1 cellular context compared by ENCODE assay signal in genomic region chr2:161237397-161238263, GRCh38.
TF ChIP-seq lines count a peak whose summit lies in the region.

No MANE protein-coding gene starts in this region.

TF ChIP-seq in HEK293, 187 proteins besides CTCF, POLR2A, EP300 and RAD21 (continued from another document and continues in another):
- TF ChIP-seq, protein P1, sequence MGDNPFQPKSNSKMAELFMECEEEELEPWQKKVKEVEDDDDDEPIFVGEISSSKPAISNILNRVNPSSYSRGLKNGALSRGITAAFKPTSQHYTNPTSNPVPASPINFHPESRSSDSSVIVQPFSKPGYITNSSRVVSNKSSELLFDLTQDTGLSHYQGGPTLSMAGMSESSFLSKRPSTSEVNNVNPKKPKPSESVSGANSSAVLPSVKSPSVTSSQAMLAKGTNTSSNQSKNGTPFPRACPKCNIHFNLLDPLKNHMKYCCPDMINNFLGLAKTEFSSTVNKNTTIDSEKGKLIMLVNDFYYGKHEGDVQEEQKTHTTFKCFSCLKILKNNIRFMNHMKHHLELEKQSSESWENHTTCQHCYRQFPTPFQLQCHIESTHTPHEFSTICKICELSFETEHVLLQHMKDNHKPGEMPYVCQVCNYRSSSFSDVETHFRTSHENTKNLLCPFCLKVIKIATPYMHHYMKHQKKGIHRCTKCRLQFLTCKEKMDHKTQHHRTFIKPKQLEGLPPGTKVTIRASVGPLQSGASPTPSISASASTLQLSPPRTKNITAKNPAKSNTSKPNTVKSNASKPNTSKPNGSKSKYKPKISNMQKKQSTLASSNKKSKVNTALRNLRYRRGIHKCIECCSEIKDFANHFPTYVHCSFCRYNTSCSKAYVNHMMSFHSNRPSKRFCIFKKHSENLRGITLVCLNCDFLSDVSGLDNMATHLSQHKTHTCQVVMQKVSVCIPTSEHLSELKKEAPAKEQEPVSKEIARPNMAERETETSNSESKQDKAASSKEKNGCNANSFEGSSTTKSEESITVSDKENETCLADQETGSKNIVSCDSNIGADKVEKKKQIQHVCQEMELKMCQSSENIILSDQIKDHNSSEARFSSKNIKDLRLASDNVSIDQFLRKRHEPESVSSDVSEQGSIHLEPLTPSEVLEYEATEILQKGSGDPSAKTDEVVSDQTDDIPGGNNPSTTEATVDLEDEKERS (tag by site-specific recombination; IDR thresholded peaks at IDR 0.05), result no peak
- TF ChIP-seq ZNF664 (tag by site-specific recombination; IDR thresholded peaks at IDR 0.05) (no peak), ZNF830 (tag by site-specific recombination; IDR thresholded peaks at IDR 0.05; ENCODE audit: low read depth) (no peak), ZNF768 (tag by site-specific recombination; IDR thresholded peaks at IDR 0.05) (no peak), ZBTB17 (tag by site-specific recombination; IDR thresholded peaks at IDR 0.05) (peak; percentile 64), ZNF544 (tag by site-specific recombination; IDR thresholded peaks at IDR 0.05) (no peak), ZNF157 (tag by site-specific recombination; IDR thresholded peaks at IDR 0.05) (no peak), ZNF16 (tag by site-specific recombination; IDR thresholded peaks at IDR 0.05; ENCODE audit: low read depth) (no peak), ZNF174 (tag by site-specific recombination; IDR thresholded peaks at IDR 0.05) (no peak), GLI2 (tag by site-specific recombination; IDR thresholded peaks at IDR 0.05; ENCODE audit: borderline replicate concordance, low read depth) (no peak), KLF1 (tag by site-specific recombination; IDR thresholded peaks at IDR 0.05) (no peak), ZNF692 (tag by site-specific recombination; IDR thresholded peaks at IDR 0.05) (no peak), ZFP41 (tag by site-specific recombination; IDR thresholded peaks at IDR 0.05; ENCODE audit: borderline replicate concordance) (no peak), SP3 (tag by site-specific recombination; IDR thresholded peaks at IDR 0.05) (peak; percentile 29; the same call in 1 of the 2 replicates), PRDM10 (tag by site-specific recombination; IDR thresholded peaks at IDR 0.05) (peak; percentile 97), RBAK (tag by site-specific recombination; IDR thresholded peaks at IDR 0.05) (no peak), ZNF76 (tag by site-specific recombination; IDR thresholded peaks at IDR 0.05; ENCODE audit: borderline replicate concordance, low read depth) (no peak), ZBTB48 (tag by site-specific recombination; IDR thresholded peaks at IDR 0.05) (no peak), ZNF473 (tag by site-specific recombination; IDR thresholded peaks at IDR 0.05) (no peak), ZNF48 (tag by site-specific recombination; IDR thresholded peaks at IDR 0.05) (no peak), ZNF837 (tag by site-specific recombination; IDR thresholded peaks at IDR 0.05) (no peak), ZNF366 (tag by site-specific recombination; conservative IDR thresholded peaks at IDR 0.05) (no peak), ZNF341 (tag by site-specific recombination; IDR thresholded peaks at IDR 0.05; ENCODE audit: low read depth) (peak; percentile 11; the same call in 1 of the 2 replicates), ZNF660 (tag by site-specific recombination; IDR thresholded peaks at IDR 0.05) (no peak), IKZF3 (tag by site-specific recombination; IDR thresholded peaks at IDR 0.05) (no peak), ZIC2 (tag by site-specific recombination; IDR thresholded peaks at IDR 0.05) (peak; percentile 33; the same call in 1 of the 2 replicates), BCL11B (tag by site-specific recombination; IDR thresholded peaks at IDR 0.05; ENCODE audit: low read depth) (no peak), ZNF600 (tag by site-specific recombination; IDR thresholded peaks at IDR 0.05) (peak; percentile 57; the same call in 1 of the 2 replicates), ZNF571 (tag by site-specific recombination; IDR thresholded peaks at IDR 0.05) (no peak), ZNF610 (tag by site-specific recombination; IDR thresholded peaks at IDR 0.05; ENCODE audit: borderline replicate concordance) (no peak), ZNF354C (tag by site-specific recombination; IDR thresholded peaks at IDR 0.05; ENCODE audit: borderline replicate concordance, low read depth) (no peak), ZNF654 (tag by site-specific recombination; IDR thresholded peaks at IDR 0.05; ENCODE audit: low read depth) (no peak), ZNF223 (tag by site-specific recombination; IDR thresholded peaks at IDR 0.05) (peak; percentile 88), GLIS1 (tag by site-specific recombination; IDR thresholded peaks at IDR 0.05) (peak; percentile 78), ZNF585B (tag by site-specific recombination; IDR thresholded peaks at IDR 0.05) (no peak), BCL11A (tag by site-specific recombination; IDR thresholded peaks at IDR 0.05; ENCODE audit: low read depth) (no peak), ZSCAN23 (tag by site-specific recombination; IDR thresholded peaks at IDR 0.05) (no peak), EGR2 (tag by site-specific recombination; IDR thresholded peaks at IDR 0.05; ENCODE audit: low read depth) (peak; percentile 59), ZNF791 (tag by site-specific recombination; IDR thresholded peaks at IDR 0.05) (no peak)
- TF ChIP-seq, protein P2, sequence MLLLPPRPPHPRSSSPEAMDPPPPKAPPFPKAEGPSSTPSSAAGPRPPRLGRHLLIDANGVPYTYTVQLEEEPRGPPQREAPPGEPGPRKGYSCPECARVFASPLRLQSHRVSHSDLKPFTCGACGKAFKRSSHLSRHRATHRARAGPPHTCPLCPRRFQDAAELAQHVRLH (tag by site-specific recombination; IDR thresholded peaks at IDR 0.05), result no peak
- TF ChIP-seq, protein P3, sequence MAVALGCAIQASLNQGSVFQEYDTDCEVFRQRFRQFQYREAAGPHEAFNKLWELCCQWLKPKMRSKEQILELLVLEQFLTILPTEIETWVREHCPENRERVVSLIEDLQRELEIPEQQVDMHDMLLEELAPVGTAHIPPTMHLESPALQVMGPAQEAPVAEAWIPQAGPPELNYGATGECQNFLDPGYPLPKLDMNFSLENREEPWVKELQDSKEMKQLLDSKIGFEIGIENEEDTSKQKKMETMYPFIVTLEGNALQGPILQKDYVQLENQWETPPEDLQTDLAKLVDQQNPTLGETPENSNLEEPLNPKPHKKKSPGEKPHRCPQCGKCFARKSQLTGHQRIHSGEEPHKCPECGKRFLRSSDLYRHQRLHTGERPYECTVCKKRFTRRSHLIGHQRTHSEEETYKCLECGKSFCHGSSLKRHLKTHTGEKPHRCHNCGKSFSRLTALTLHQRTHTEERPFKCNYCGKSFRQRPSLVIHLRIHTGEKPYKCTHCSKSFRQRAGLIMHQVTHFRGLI (tag by site-specific recombination; IDR thresholded peaks at IDR 0.05), result peak; percentile 94
- TF ChIP-seq, protein P4, sequence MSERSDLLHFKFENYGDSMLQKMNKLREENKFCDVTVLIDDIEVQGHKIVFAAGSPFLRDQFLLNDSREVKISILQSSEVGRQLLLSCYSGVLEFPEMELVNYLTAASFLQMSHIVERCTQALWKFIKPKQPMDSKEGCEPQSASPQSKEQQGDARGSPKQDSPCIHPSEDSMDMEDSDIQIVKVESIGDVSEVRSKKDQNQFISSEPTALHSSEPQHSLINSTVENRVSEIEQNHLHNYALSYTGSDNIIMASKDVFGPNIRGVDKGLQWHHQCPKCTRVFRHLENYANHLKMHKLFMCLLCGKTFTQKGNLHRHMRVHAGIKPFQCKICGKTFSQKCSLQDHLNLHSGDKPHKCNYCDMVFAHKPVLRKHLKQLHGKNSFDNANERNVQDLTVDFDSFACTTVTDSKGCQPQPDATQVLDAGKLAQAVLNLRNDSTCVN (tag by site-specific recombination; optimal IDR thresholded peaks at IDR 0.05), result peak; percentile 10
- TF ChIP-seq, protein P5, sequence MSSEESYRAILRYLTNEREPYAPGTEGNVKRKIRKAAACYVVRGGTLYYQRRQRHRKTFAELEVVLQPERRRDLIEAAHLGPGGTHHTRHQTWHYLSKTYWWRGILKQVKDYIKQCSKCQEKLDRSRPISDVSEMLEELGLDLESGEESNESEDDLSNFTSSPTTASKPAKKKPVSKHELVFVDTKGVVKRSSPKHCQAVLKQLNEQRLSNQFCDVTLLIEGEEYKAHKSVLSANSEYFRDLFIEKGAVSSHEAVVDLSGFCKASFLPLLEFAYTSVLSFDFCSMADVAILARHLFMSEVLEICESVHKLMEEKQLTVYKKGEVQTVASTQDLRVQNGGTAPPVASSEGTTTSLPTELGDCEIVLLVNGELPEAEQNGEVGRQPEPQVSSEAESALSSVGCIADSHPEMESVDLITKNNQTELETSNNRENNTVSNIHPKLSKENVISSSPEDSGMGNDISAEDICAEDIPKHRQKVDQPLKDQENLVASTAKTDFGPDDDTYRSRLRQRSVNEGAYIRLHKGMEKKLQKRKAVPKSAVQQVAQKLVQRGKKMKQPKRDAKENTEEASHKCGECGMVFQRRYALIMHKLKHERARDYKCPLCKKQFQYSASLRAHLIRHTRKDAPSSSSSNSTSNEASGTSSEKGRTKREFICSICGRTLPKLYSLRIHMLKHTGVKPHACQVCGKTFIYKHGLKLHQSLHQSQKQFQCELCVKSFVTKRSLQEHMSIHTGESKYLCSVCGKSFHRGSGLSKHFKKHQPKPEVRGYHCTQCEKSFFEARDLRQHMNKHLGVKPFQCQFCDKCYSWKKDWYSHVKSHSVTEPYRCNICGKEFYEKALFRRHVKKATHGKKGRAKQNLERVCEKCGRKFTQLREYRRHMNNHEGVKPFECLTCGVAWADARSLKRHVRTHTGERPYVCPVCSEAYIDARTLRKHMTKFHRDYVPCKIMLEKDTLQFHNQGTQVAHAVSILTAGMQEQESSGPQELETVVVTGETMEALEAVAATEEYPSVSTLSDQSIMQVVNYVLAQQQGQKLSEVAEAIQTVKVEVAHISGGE (tag by site-specific recombination; conservative IDR thresholded peaks at IDR 0.05; ENCODE audit: low read depth), result no peak
- TF ChIP-seq, protein P6, sequence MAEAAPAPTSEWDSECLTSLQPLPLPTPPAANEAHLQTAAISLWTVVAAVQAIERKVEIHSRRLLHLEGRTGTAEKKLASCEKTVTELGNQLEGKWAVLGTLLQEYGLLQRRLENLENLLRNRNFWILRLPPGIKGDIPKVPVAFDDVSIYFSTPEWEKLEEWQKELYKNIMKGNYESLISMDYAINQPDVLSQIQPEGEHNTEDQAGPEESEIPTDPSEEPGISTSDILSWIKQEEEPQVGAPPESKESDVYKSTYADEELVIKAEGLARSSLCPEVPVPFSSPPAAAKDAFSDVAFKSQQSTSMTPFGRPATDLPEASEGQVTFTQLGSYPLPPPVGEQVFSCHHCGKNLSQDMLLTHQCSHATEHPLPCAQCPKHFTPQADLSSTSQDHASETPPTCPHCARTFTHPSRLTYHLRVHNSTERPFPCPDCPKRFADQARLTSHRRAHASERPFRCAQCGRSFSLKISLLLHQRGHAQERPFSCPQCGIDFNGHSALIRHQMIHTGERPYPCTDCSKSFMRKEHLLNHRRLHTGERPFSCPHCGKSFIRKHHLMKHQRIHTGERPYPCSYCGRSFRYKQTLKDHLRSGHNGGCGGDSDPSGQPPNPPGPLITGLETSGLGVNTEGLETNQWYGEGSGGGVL (tag by site-specific recombination; IDR thresholded peaks at IDR 0.05), result peak; percentile 71
- TF ChIP-seq, protein P7, sequence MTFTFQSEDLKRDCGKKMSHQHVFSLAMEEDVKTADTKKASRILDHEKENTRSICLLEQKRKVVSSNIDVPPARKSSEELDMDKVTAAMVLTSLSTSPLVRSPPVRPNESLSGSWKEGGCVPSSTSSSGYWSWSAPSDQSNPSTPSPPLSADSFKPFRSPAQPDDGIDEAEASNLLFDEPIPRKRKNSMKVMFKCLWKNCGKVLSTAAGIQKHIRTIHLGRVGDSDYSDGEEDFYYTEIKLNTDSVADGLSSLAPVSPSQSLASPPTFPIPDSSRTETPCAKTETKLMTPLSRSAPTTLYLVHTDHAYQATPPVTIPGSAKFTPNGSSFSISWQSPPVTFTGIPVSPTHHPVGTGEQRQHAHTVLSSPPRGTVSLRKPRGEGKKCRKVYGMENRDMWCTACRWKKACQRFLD (tag by site-specific recombination; IDR thresholded peaks at IDR 0.05), result no peak
- TF ChIP-seq, protein P8, sequence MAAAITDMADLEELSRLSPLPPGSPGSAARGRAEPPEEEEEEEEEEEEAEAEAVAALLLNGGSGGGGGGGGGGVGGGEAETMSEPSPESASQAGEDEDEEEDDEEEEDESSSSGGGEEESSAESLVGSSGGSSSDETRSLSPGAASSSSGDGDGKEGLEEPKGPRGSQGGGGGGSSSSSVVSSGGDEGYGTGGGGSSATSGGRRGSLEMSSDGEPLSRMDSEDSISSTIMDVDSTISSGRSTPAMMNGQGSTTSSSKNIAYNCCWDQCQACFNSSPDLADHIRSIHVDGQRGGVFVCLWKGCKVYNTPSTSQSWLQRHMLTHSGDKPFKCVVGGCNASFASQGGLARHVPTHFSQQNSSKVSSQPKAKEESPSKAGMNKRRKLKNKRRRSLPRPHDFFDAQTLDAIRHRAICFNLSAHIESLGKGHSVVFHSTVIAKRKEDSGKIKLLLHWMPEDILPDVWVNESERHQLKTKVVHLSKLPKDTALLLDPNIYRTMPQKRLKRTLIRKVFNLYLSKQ (tag by site-specific recombination; IDR thresholded peaks at IDR 0.05; ENCODE audit: borderline replicate concordance), result no peak
